In the genomic region with DNA sequence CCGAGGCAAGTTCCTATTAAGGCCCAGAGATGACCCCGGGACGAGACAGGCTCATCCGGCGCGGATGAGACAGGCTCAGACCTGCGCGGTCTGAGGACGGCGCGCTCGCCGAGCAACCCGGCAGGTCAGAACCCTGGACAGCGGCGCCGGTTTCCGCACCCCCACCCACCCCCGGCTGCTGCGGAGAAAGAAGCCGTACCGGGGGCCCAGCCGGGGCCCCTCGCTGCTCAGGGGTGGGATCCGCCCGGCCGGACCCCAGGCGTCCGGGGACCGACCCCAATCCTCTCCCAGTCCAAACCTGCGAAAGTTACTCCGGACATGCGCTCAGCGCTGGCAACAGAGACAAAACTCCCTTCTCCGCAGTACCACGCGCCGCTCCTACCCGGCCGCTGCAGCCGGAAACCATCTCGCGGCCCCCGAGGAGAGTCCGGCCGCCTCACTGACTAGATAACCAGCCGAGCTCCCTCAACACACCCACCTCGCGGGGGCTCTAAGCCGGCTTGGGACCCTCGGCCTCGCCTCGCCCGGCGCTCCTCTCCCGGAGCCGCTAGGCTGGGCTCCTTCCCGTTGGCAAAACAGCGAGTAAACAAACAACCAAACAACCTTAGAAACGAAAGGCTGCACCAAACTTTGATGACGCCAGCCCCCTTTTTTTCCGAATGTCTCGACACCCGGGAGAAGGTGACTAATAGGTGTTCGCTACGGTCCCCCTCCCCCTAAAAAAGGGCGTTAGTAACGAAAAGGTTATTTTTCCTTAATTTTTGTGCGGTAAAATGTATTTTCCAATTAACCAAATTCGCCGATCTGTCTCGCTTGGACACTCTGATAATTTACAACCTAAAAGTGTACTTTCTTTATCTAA, we compare ENCODE assay signal across 7 cellular contexts. TPM values are rescaled to one million over a fixed set of nuclear protein-coding genes. Genes with fewer than 3 reads are reported as not detected.
DNase-seq lines count a peak whose midpoint lies in the region; ATAC-seq and TF ChIP-seq lines count a peak whose summit lies in the region.

No MANE protein-coding gene starts in this region.

- peak overlapping the region; percentile 48 for H3K4me2 ChIP-seq in osteoblast (ENCODE audit: insufficient read depth, low read length)

- H3K27me3 ChIP-seq in osteoblast (ENCODE audit: insufficient read depth, low read length), result peaks cover 87% of the 10 kb centered on the region

- DNase-seq in MV-4-11 (lab: John Stamatoyannopoulos, UW) (peak; percentile 70), germinal center (ENCODE audit: low spot score) (peak; percentile 64), osteoblast (ENCODE audit: insufficient read length, low spot score, missing footprints) (peak; percentile 96), NCI-H2171 treated with DMSO at 0.1 percent for 48 hours (lab: John Stamatoyannopoulos, UW) (no peak), OCI-M2 (lab: John Stamatoyannopoulos, UW; ENCODE audit: unreplicated experiment) (no peak)
- peak; percentile 40 for DNase-seq in activated effector memory CD4-positive, alpha-beta T cell treated with Interleukin-2 at 50 U/mL for 16 hours

- peak overlapping the region; percentile 39 for H3K4me3 ChIP-seq in osteoblast (ENCODE audit: insufficient read depth, low read length)

- H3K27ac ChIP-seq in osteoblast (ENCODE audit: low read depth, low read length), result no peak overlapping the region

- peak; percentile 82 for ATAC-seq in GM19438 (IDR thresholded peaks at IDR 0.05; ENCODE audit: low read depth, unreplicated experiment)

- no peaks in the 10 kb centered on the region for H3K79me2 ChIP-seq in osteoblast (ENCODE audit: insufficient read depth, low read length)

- no peaks in the 10 kb centered on the region for H4K20me1 ChIP-seq in osteoblast (ENCODE audit: insufficient read depth, low read length)

- H2AFZ ChIP-seq in osteoblast (ENCODE audit: low read length), result no peak overlapping the region

- no peaks in the 10 kb centered on the region for H3K36me3 ChIP-seq in osteoblast (ENCODE audit: insufficient read depth, low read length)

- H3K9me3 ChIP-seq in osteoblast (ENCODE audit: low read depth, low read length), result no peaks in the 10 kb centered on the region

- H3K4me1 ChIP-seq in osteoblast (ENCODE audit: insufficient read depth, low read length), result no peaks in the 10 kb centered on the region

- TF ChIP-seq CTCF in osteoblast (IDR thresholded peaks at IDR 0.05; ENCODE audit: extremely low read depth, low read depth, low read length), result no peak

RNA-seq across cellular contexts. Expression of a gene that starts 2.3 kb away (rescaled TPM):
- total RNA-seq in osteoblast, result under 0.01 TPM in 1 of 2 replicates, not detected in the other

Comparison
In these comparisons a context has a peak if more than half of its experiments do, and no peak if none do; other contexts are left out.
1. DNase-seq: peak in MV-4-11 (single experiment), activated effector memory CD4-positive, alpha-beta T cell treated with Interleukin-2 at 50 U/mL for 16 hours (single experiment), germinal center (single experiment) and osteoblast (single experiment); none in NCI-H2171 treated with DMSO at 0.1 percent for 48 hours (single experiment) and OCI-M2 (single experiment).